In genomic region chr3:64174328-64174727, GRCh38 we compare ENCODE assay signal across 18 cellular contexts. TPM values are rescaled to one million over a fixed set of nuclear protein-coding genes. Genes with fewer than 3 reads are reported as not detected.
"Had no signal": no experiment of that assay in that cellular context is flagged by ENCODE, and none has a peak within 500 bp of the region (broad histone marks: within the 10 kb centered on the region; RNA-seq: fewer than 3 reads in every experiment).

No MANE protein-coding gene starts in this region.

- ATAC-seq: body of pancreas; effector memory CD8-positive, alpha-beta T cell; left lung had no signal

- H3K27me3 Mint-ChIP-seq: stimulated activated naive CD8-positive, alpha-beta T cell treated with anti-CD3 and anti-CD28 coated beads, Interleukin-15, Interleukin-2, amounts not matched to agents 100 ng/mL and 50 ng/mL, for 24 hours had no signal

- H3K4me3 Mint-ChIP-seq: activated CD4-positive, alpha-beta T cell treated with anti-CD3 and anti-CD28 coated beads, Interleukin-2, amount 10 ng/mL, durations not matched to agents 7 days and 5 days; central memory CD8-positive, alpha-beta T cell; effector memory CD8-positive, alpha-beta T cell; memory B cell; neural crest cell; stimulated activated naive CD8-positive, alpha-beta T cell treated with anti-CD3 and anti-CD28 coated beads, Interleukin-15, Interleukin-2, amounts not matched to agents 100 ng/mL and 50 ng/mL, for 24 hours had no signal

- H3K27ac Mint-ChIP-seq: activated CD4-positive, alpha-beta T cell treated with anti-CD3 and anti-CD28 coated beads, Interleukin-2, amount 10 ng/mL, durations not matched to agents 7 days and 5 days; effector memory CD8-positive, alpha-beta T cell; memory B cell; stimulated activated naive CD8-positive, alpha-beta T cell treated with anti-CD3 and anti-CD28 coated beads, Interleukin-15, Interleukin-2, amounts not matched to agents 100 ng/mL and 50 ng/mL, for 24 hours had no signal

- H3K4me3 ChIP-seq: adrenal gland, body of pancreas, left lung, testis had no signal

- DNase-seq: activated CD4-positive, alpha-beta T cell treated with anti-CD3 and anti-CD28 coated beads, Interleukin-2, amount 10 ng/mL, durations not matched to agents 7 days and 5 days; activated CD4-positive, CD25-positive, alpha-beta regulatory T cell; activated CD8-positive, alpha-beta memory T cell treated with anti-CD3 and anti-CD28 coated beads for 24 hours; activated naive CD4-positive, alpha-beta T cell treated with anti-CD3 and anti-CD28 coated beads, Interleukin-2, amount 50 U/mL, for 16 hours; adrenal gland; body of pancreas; effector memory CD8-positive, alpha-beta T cell; glutamatergic neuron; left lung; stimulated activated CD4-positive, alpha-beta T cell treated with anti-CD3 and anti-CD28 coated beads, Interleukin-4, amount 100 ng/mL, for 24 hours; T-helper 2 cell; testis had no signal

- H3K4me1 Mint-ChIP-seq: activated CD4-positive, alpha-beta T cell treated with anti-CD3 and anti-CD28 coated beads, Interleukin-2, amount 10 ng/mL, durations not matched to agents 7 days and 5 days; central memory CD8-positive, alpha-beta T cell had no signal

- H3K9me3 Mint-ChIP-seq: activated CD4-positive, alpha-beta T cell treated with anti-CD3 and anti-CD28 coated beads, Interleukin-2, amount 10 ng/mL, durations not matched to agents 7 days and 5 days; memory B cell; stimulated activated naive CD8-positive, alpha-beta T cell treated with anti-CD3 and anti-CD28 coated beads, Interleukin-15, Interleukin-2, amounts not matched to agents 100 ng/mL and 50 ng/mL, for 24 hours had no signal

- FAIRE-seq: TTC549, urothelium cell line had no signal

RNA-seq across cellular contexts. Expression of gene PRICKLE2, which starts 50.9 kb away (rescaled TPM):
- total RNA-seq: activated CD4-positive, alpha-beta T cell treated with anti-CD3 and anti-CD28 coated beads, Interleukin-2, amount 10 ng/mL, durations not matched to agents 7 days and 5 days had no signal
